9 cellular contexts compared by ENCODE assay signal in genomic region chr16:71896688-71897368, GRCh38. TPM values are rescaled to one million over a fixed set of nuclear protein-coding genes. Genes with fewer than 3 reads are reported as not detected.
A peak's percentile ranks its signal among the peaks of the same experiment; 100 is the strongest.
DNase-seq lines count a peak whose midpoint lies in the region; ATAC-seq, FAIRE-seq and TF ChIP-seq lines count a peak whose summit lies in the region.
"Had no signal": no experiment of that assay in that cellular context is flagged by ENCODE, and none has a peak within 500 bp of the region (broad histone marks: within the 10 kb centered on the region; RNA-seq: fewer than 3 reads in every experiment).

No MANE protein-coding gene starts in this region.

- intact Hi-C loops in heart left ventricle (cut with DNase I) = loop anchor here in 5 of 10 donors (5.0 to 10.0 kb wide), 3 partner anchors 90 to 198 kb away; partner anchors contain the start of genes AP1G1 (in 4 of the 5), DHX38 (in 1 of the 5) and TXNL4B (in 1 of the 5)
- intact Hi-C loops in Right ventricle myocardium inferior (cut with DNase I) = loop anchor here (5.0 kb wide), 1 partner anchor 110 kb away; the partner anchor contains the start of gene DHODH
- intact Hi-C loops in K562 (cut with micrococcal nuclease) = no loop called here

- no peak overlapping the region for H4K5ac ChIP-seq in mesendoderm (ENCODE audit: low read length)

- TF ChIP-seq CTCF in heart left ventricle (IDR thresholded peaks at IDR 0.05) = no peak
- TF ChIP-seq CTCF in K562 (IDR thresholded peaks at IDR 0.05 in 2 of 3, conservative IDR thresholded peaks at IDR 0.05 in 1 of 3; ENCODE audit: insufficient read depth in 2 of 3, low read depth in 1 of 3, low read length in 3 of 3) = no peak

- H3K27ac ChIP-seq in heart left ventricle = peak overlapping the region in 9 of 12 donors; percentile 91 to 99 (median 99)
- H3K27ac ChIP-seq in K562 (ENCODE audit: extremely low read depth, low read depth, low read length) = peak overlapping the region; percentile 88
- no peak overlapping the region for H3K27ac ChIP-seq in mesendoderm (ENCODE audit: low read depth, low read length)
- H3K27ac ChIP-seq in urinary bladder (ENCODE audit: low read depth) = peak overlapping the region; percentile 38

- in situ Hi-C loops in K562 (cut with MboI) = no loop called here

- POLR2A ChIA-PET in K562 (lab: Yijun Ruan, JAX) = interaction anchor here (0.6 to 1.0 kb wide), 6 partner anchors 8 to 89 kb away, joined by 3 read pairs; partner anchors contain the start of gene AP1G1

- H3K4me1 ChIP-seq in heart left ventricle = peaks cover 4 to 62% (median 48%) of the 10 kb centered on the region in 12 donors
- peaks cover 3 to 22% of the 10 kb centered on the region in 2 experiments; a peak in 4 of 5 replicates for H3K4me1 ChIP-seq in K562 (replicated peaks in 1 of 2; ENCODE audit: control insufficient read depth in 2 of 2, insufficient read depth in 2 of 2, low read length in 2 of 2)
- H3K4me1 ChIP-seq in mesendoderm (ENCODE audit: control insufficient read depth, low read depth, low read length) = no peaks in the 10 kb centered on the region
- peaks cover 1% of the 10 kb centered on the region for H3K4me1 ChIP-seq in urinary bladder (ENCODE audit: insufficient read depth)

- peak overlapping the region; percentile 66 for H3K56ac ChIP-seq in mesendoderm (ENCODE audit: low read length)

- ATAC-seq in heart left ventricle = no peak
- no peak for ATAC-seq in Right ventricle myocardium inferior
- ATAC-seq in K562 = no peak
- no peak for ATAC-seq in GM19397 (IDR thresholded peaks at IDR 0.05; ENCODE audit: unreplicated experiment)

- peak overlapping the region; percentile 75 to 95 for H3K9ac ChIP-seq in K562 (ENCODE audit: insufficient read depth in 1 of 2, low read depth in 2 of 2, low read length in 2 of 2)
- peak overlapping the region; percentile 61 for H3K9ac ChIP-seq in mesendoderm (ENCODE audit: low read length)

- no peak for TF ChIP-seq RAD21 in K562 (CRISPR knock-in tag; conservative IDR thresholded peaks at IDR 0.05 in 1 of 2, IDR thresholded peaks at IDR 0.05 in 1 of 2)

- peaks cover 81% of the 10 kb centered on the region for H3K79me2 ChIP-seq in K562 (ENCODE audit: control insufficient read depth, insufficient read depth, low read length)
- H3K79me2 ChIP-seq in mesendoderm (ENCODE audit: control insufficient read depth, insufficient read depth, low read length) = peaks cover 55% of the 10 kb centered on the region

- H4K8ac ChIP-seq in mesendoderm (ENCODE audit: low read depth, low read length) = no peak overlapping the region

- H4K20me1 ChIP-seq in K562 (replicated peaks; ENCODE audit: control insufficient read depth, insufficient read depth, low read length) = peaks cover 3% of the 10 kb centered on the region; the same call in 1 of the 2 replicates

- H3K4me2 ChIP-seq in K562 (ENCODE audit: insufficient read depth, low read length) (peak overlapping the region; percentile 93), mesendoderm (ENCODE audit: low read length) (peak overlapping the region; percentile 43)

- H2BK120ac ChIP-seq in mesendoderm (ENCODE audit: low read depth, low read length) = no peak overlapping the region

- DNase-seq in heart left ventricle (no peak), Right ventricle myocardium inferior (ENCODE audit: missing footprints) (no peak), K562 (ENCODE audit: extremely low read depth in 1 of 4, low spot score in 3 of 4) (peak in 1 of 4 experiments; percentile 29), mesendoderm (no peak), NCI-H2107 treated with DMSO at 0.1 percent for 48 hours (lab: John Stamatoyannopoulos, UW; ENCODE audit: unreplicated experiment) (no peak), NCI-H510A treated with DMSO at 0.1 percent for 48 hours (lab: John Stamatoyannopoulos, UW) (no peak)

- peak overlapping the region; percentile 69 to 99 (median 90) for H3K4me3 ChIP-seq in heart left ventricle
- peak overlapping the region; percentile 92 for H3K4me3 ChIP-seq in K562
- peak overlapping the region; percentile 23 for H3K4me3 ChIP-seq in mesendoderm (ENCODE audit: low read length)
- peak overlapping the region; percentile 60 for H3K4me3 ChIP-seq in urinary bladder (ENCODE audit: low read depth, low read length)

- H2BK15ac ChIP-seq in mesendoderm (replicated peaks; ENCODE audit: low read depth) = no peak overlapping the region

- H3K27me3 ChIP-seq in heart left ventricle = no peaks in the 10 kb centered on the region
- no peaks in the 10 kb centered on the region for H3K27me3 ChIP-seq in K562 (ENCODE audit: control insufficient read depth in 2 of 2, insufficient read depth in 2 of 2, low read length in 2 of 2)
- no peaks in the 10 kb centered on the region for H3K27me3 ChIP-seq in mesendoderm (ENCODE audit: insufficient read depth, low read length, poor library complexity)

- no peak overlapping the region for H3K23ac ChIP-seq in mesendoderm (ENCODE audit: low read length)

- no peak overlapping the region for H2AFZ ChIP-seq in K562 (ENCODE audit: low read depth, low read length)

- 42 to 48% (median 47%) methylated on average over 15 of the region's 15 CpGs for WGBS in heart left ventricle, 4 donors
- WGBS in K562 (ENCODE audit: insufficient coverage, low coverage, missing lambda C conversion rate) = 15% methylated on average over 13 of the region's 15 CpGs
- WGBS in mesendoderm (ENCODE audit: extremely low coverage, insufficient coverage, low lambda C conversion rate) = no CpG with 5 or more reads among the region's 15 CpGs
- WGBS in urinary bladder = 66% methylated on average over 15 of the region's 15 CpGs

- no peaks in the 10 kb centered on the region for H3K79me1 ChIP-seq in mesendoderm (ENCODE audit: low read length)

- H3K9me1 ChIP-seq in K562 (ENCODE audit: control insufficient read depth, insufficient read depth, low read length) = no peaks in the 10 kb centered on the region

- TF ChIP-seq POLR2A in heart left ventricle (IDR thresholded peaks at IDR 0.05) (no peak), K562 (conservative IDR thresholded peaks at IDR 0.05) (no peak)

- CTCF ChIA-PET in K562 (lab: Yijun Ruan, JAX; ENCODE audit: low intra/inter-chr PET ratio) = no interaction called here

- H3K4ac ChIP-seq in mesendoderm (ENCODE audit: low read depth, low read length) = no peak overlapping the region

- TF ChIP-seq EP300 in K562 (IDR thresholded peaks at IDR 0.05; ENCODE audit: low read length) = no peak

- FAIRE-seq in K562 (lab: Jason Lieb, UNC) = no peak
- FAIRE-seq: G401.6 had no signal

- H2BK5ac ChIP-seq in mesendoderm (ENCODE audit: low read length) = no peak overlapping the region

- no TSS peak for BruUV-seq in K562 (replicated peaks; lab: Mats Ljungman, UMichigan)

- H3K36me3 ChIP-seq in heart left ventricle (peaks cover 0 to 9% (median 0%) of the 10 kb centered on the region in 9 donors), K562 (ENCODE audit: control insufficient read depth, insufficient read depth, low read length) (peaks cover 12% of the 10 kb centered on the region; the same call in 1 of the 3 replicates), mesendoderm (ENCODE audit: control insufficient read depth, insufficient read depth, low read length) (no peaks in the 10 kb centered on the region), urinary bladder (ENCODE audit: insufficient read depth) (peaks cover 1% of the 10 kb centered on the region)

- H3K9me3 ChIP-seq in heart left ventricle (no peaks in the 10 kb centered on the region), K562 (replicated peaks; ENCODE audit: control insufficient read depth, insufficient read depth, low read depth, low read length) (no peaks in the 10 kb centered on the region)

- H2AK5ac ChIP-seq in mesendoderm (ENCODE audit: low read length) = no peak overlapping the region

- no peak overlapping the region for H3K18ac ChIP-seq in mesendoderm (ENCODE audit: low read length)

RNA-seq across cellular contexts. Expression of gene IST1, which starts 1.5 kb away (rescaled TPM):
- total RNA-seq in heart left ventricle = 100 to 1,000 TPM in 7 of 9 donors, 10 to 100 TPM in 2; 89.2 to 146 (median 109) TPM
- 100 to 1,000 TPM in 1 of 2 donors, 10 to 100 TPM in 1; 54.5 to 105 TPM for polyA plus RNA-seq in heart left ventricle
- total RNA-seq in Right ventricle myocardium inferior = 114 TPM
- 321 and 402 TPM in 2 replicates for total RNA-seq in K562 (2011; cell fraction: chromatin; rRNA removed; ENCODE audit: low replicate concordance)
- 169 and 192 TPM in 2 replicates for total RNA-seq in K562 (2011; cell fraction: nucleolus; rRNA removed)
- total RNA-seq in K562 (2011; cell fraction: nucleoplasm; rRNA removed) = 213 and 226 TPM in 2 replicates
- 135 and 153 TPM in 2 replicates for total RNA-seq in K562 (2014; rRNA removed)
- 188 and 204 TPM in 2 replicates for total RNA-seq in K562 (2014; rRNA removed; fragmentation: Illumina TruSeq; extraction: Trizol)
- 153 and 168 TPM in 2 replicates for total RNA-seq in K562 (2015; rRNA removed; fragmentation: Illumina TruSeq; extraction: Trizol)
- 149 and 170 TPM in 2 replicates for total RNA-seq in K562 (2021)
- 324 and 334 TPM in 2 replicates for polyA plus RNA-seq in K562 (2011; rRNA removed)
- polyA plus RNA-seq in K562 (2011; cell fraction: cytosol; rRNA removed) = 165 and 213 TPM in 2 replicates
- 300 and 415 TPM in 2 replicates for polyA plus RNA-seq in K562 (2011; cell fraction: nucleus; rRNA removed)
- polyA plus RNA-seq in K562 (2012) = 129 and 162 TPM in 2 replicates
- 188 and 218 TPM in 2 replicates for polyA plus RNA-seq in K562 (2014; fragmentation: Illumina TruSeq; extraction: Trizol)
- polyA plus RNA-seq in K562 (2014; fragmentation: Nextera tagmentation; extraction: Ambion mirVana) = 100 to 1,000 TPM; 139 to 257 TPM
- 161 and 200 TPM in 2 replicates for polyA plus RNA-seq in K562 (2014; rRNA removed)
- polyA minus RNA-seq in K562 (2011; rRNA and poly(A)+ RNA removed) = 226 and 231 TPM in 2 replicates
- polyA minus RNA-seq in K562 (2011; cell fraction: cytosol; rRNA and poly(A)+ RNA removed) = 69.0 and 84.1 TPM in 2 replicates
- polyA minus RNA-seq in K562 (2011; cell fraction: nucleus; rRNA and poly(A)+ RNA removed) = 62.7 and 172 TPM in 2 replicates
- polyA plus RNA-seq in mesendoderm (2013, experiment 1 of 2) = 99.3 TPM
- 99.2 TPM for polyA plus RNA-seq in mesendoderm (2013, experiment 2 of 2)
- 183 TPM for total RNA-seq in urinary bladder
- polyA plus RNA-seq in urinary bladder = 137 TPM

RNA-seq across cellular contexts. Expression of gene ZNF821, which starts 12.8 kb away (rescaled TPM):
- total RNA-seq in heart left ventricle = 1 to 10 TPM; 2.3 to 5.7 (median 3.9) TPM
- polyA plus RNA-seq in heart left ventricle = 1 to 10 TPM; 2.3 to 3.9 TPM
- 2.5 TPM for total RNA-seq in Right ventricle myocardium inferior
- 5.8 and 6.2 TPM in 2 replicates for total RNA-seq in K562 (2011; cell fraction: chromatin; rRNA removed; ENCODE audit: low replicate concordance)
- 5.0 and 7.7 TPM in 2 replicates for total RNA-seq in K562 (2011; cell fraction: nucleolus; rRNA removed)
- 4.9 and 6.8 TPM in 2 replicates for total RNA-seq in K562 (2011; cell fraction: nucleoplasm; rRNA removed)
- 4.7 and 5.3 TPM in 2 replicates for total RNA-seq in K562 (2014; rRNA removed)
- 2.8 and 3.7 TPM in 2 replicates for total RNA-seq in K562 (2014; rRNA removed; fragmentation: Illumina TruSeq; extraction: Trizol)
- 3.7 and 3.9 TPM in 2 replicates for total RNA-seq in K562 (2015; rRNA removed; fragmentation: Illumina TruSeq; extraction: Trizol)
- total RNA-seq in K562 (2021) = 4.4 and 5.6 TPM in 2 replicates
- 3.0 and 4.2 TPM in 2 replicates for polyA plus RNA-seq in K562 (2011; rRNA removed)
- polyA plus RNA-seq in K562 (2011; cell fraction: cytosol; rRNA removed) = 4.1 and 4.9 TPM in 2 replicates
- 4.4 and 5.3 TPM in 2 replicates for polyA plus RNA-seq in K562 (2011; cell fraction: nucleus; rRNA removed)
- polyA plus RNA-seq in K562 (2012) = 3.4 and 4.2 TPM in 2 replicates
- polyA plus RNA-seq in K562 (2014; fragmentation: Illumina TruSeq; extraction: Trizol) = 3.6 and 4.2 TPM in 2 replicates
- under 1 TPM; 0.38 to 0.51 TPM for polyA plus RNA-seq in K562 (2014; fragmentation: Nextera tagmentation; extraction: Ambion mirVana)
- 3.1 and 7.7 TPM in 2 replicates for polyA plus RNA-seq in K562 (2014; rRNA removed)
- polyA minus RNA-seq in K562 (2011; rRNA and poly(A)+ RNA removed) = 3.6 and 4.8 TPM in 2 replicates
- 1.8 and 6.9 TPM in 2 replicates for polyA minus RNA-seq in K562 (2011; cell fraction: cytosol; rRNA and poly(A)+ RNA removed)
- polyA minus RNA-seq in K562 (2011; cell fraction: nucleus; rRNA and poly(A)+ RNA removed) = 2.8 and 5.0 TPM in 2 replicates
- polyA plus RNA-seq in mesendoderm (2013, experiment 1 of 2) = 7.0 TPM
- 7.3 TPM for polyA plus RNA-seq in mesendoderm (2013, experiment 2 of 2)
- 5.8 TPM for total RNA-seq in urinary bladder
- 4.9 TPM for polyA plus RNA-seq in urinary bladder

RNA-seq across cellular contexts. Expression of gene ATXN1L, which starts 51.1 kb away (rescaled TPM):
- 10 to 100 TPM; 14.3 to 24.2 (median 19.8) TPM for total RNA-seq in heart left ventricle
- polyA plus RNA-seq in heart left ventricle = 10 to 100 TPM in 1 of 2 donors, 1 to 10 TPM in 1; 6.9 to 16.5 TPM
- 13.4 TPM for total RNA-seq in Right ventricle myocardium inferior
- total RNA-seq in K562 (2011; cell fraction: chromatin; rRNA removed; ENCODE audit: low replicate concordance) = 29.1 and 29.4 TPM in 2 replicates
- 18.2 and 22.7 TPM in 2 replicates for total RNA-seq in K562 (2011; cell fraction: nucleolus; rRNA removed)
- 24.7 and 32.0 TPM in 2 replicates for total RNA-seq in K562 (2011; cell fraction: nucleoplasm; rRNA removed)
- 5.4 and 5.7 TPM in 2 replicates for total RNA-seq in K562 (2014; rRNA removed)
- 8.2 and 9.1 TPM in 2 replicates for total RNA-seq in K562 (2014; rRNA removed; fragmentation: Illumina TruSeq; extraction: Trizol)
- total RNA-seq in K562 (2015; rRNA removed; fragmentation: Illumina TruSeq; extraction: Trizol) = 8.9 and 9.3 TPM in 2 replicates
- 10.9 and 11.3 TPM in 2 replicates for total RNA-seq in K562 (2021)
- 10.2 and 10.5 TPM in 2 replicates for polyA plus RNA-seq in K562 (2011; rRNA removed)
- polyA plus RNA-seq in K562 (2011; cell fraction: cytosol; rRNA removed) = 7.4 and 10.1 TPM in 2 replicates
- 20.8 and 21.1 TPM in 2 replicates for polyA plus RNA-seq in K562 (2011; cell fraction: nucleus; rRNA removed)
- polyA plus RNA-seq in K562 (2012) = 6.4 and 8.2 TPM in 2 replicates
- polyA plus RNA-seq in K562 (2014; fragmentation: Illumina TruSeq; extraction: Trizol) = 9.0 and 9.7 TPM in 2 replicates
- 1 to 10 TPM; 1.4 to 2.4 TPM for polyA plus RNA-seq in K562 (2014; fragmentation: Nextera tagmentation; extraction: Ambion mirVana)
- 8.3 and 10.6 TPM in 2 replicates for polyA plus RNA-seq in K562 (2014; rRNA removed)
- polyA minus RNA-seq in K562 (2011; rRNA and poly(A)+ RNA removed) = 12.6 and 13.2 TPM in 2 replicates
- 4.0 and 4.6 TPM in 2 replicates for polyA minus RNA-seq in K562 (2011; cell fraction: cytosol; rRNA and poly(A)+ RNA removed)
- 10.5 and 13.4 TPM in 2 replicates for polyA minus RNA-seq in K562 (2011; cell fraction: nucleus; rRNA and poly(A)+ RNA removed)
- 11.1 TPM for polyA plus RNA-seq in mesendoderm (2013, experiment 1 of 2)
- polyA plus RNA-seq in mesendoderm (2013, experiment 2 of 2) = 10.8 TPM
- 17.9 TPM for total RNA-seq in urinary bladder
- 18.0 TPM for polyA plus RNA-seq in urinary bladder

Comparison
In these comparisons a context has a peak if more than half of its experiments do, and no peak if none do; other contexts are left out.
1. H3K4me3 ChIP-seq: peak in every context shown above with its lines; median percentile 92 in K562; 90 in heart left ventricle; 60 in urinary bladder; 23 in mesendoderm.